ENCODE assay signal across 15 cellular contexts in genomic region chr2:241837197-241837596, GRCh38. TPM values are rescaled to one million over a fixed set of nuclear protein-coding genes. Genes with fewer than 3 reads are reported as not detected.
A peak's percentile ranks its signal among the peaks of the same experiment; 100 is the strongest.
DNase-seq lines count a peak whose midpoint lies in the region; ATAC-seq and TF ChIP-seq lines count a peak whose summit lies in the region.
"Had no signal": no experiment of that assay in that cellular context is flagged by ENCODE, and none has a peak within 500 bp of the region (broad histone marks: within the 10 kb centered on the region; RNA-seq: fewer than 3 reads in every experiment).

No MANE protein-coding gene starts in this region.

- peaks cover 0 to 4% (median 0%) of the 10 kb centered on the region in 12 donors for H3K4me1 ChIP-seq in heart left ventricle
- no peaks in the 10 kb centered on the region for H3K4me1 ChIP-seq in endodermal cell (ENCODE audit: control insufficient read depth, insufficient read depth, low read length)

- intact Hi-C loops in cardiac septum (cut with DNase I) = no loop called here
- intact Hi-C loops in heart left ventricle (cut with DNase I) = no loop called here
- intact Hi-C loops in activated T-helper 1 cell treated with anti-CD3 and anti-CD28 coated beads, Interleukin-12 subunit alpha, Interleukin-12 subunit beta, Interleukin-2, Interleukin-4 antibody, amounts not matched to agents 30 ng/mL and 10 ng/mL and 1 ng/mL, durations not matched to agents 14 hours and 24 hours and 36 hours (cut with micrococcal nuclease) = no loop called here

- peaks cover 0 to 3% (median 0%) of the 10 kb centered on the region in 9 donors for H3K27me3 ChIP-seq in heart left ventricle
- H3K27me3 ChIP-seq in endodermal cell (ENCODE audit: control insufficient read depth, insufficient read depth, low read length, poor library complexity, severe bottlenecking) = no peaks in the 10 kb centered on the region
- H3K27me3 ChIP-seq: BLaER1 treated with 17β-estradiol and CSF1 and Interleukin-3, amounts not matched to agents 10 nM and 100 nM had no signal

- H3K27ac ChIP-seq in heart left ventricle = no peak overlapping the region
- H3K27ac ChIP-seq in endodermal cell (ENCODE audit: low read depth, low read length) = no peak overlapping the region
- H3K27ac ChIP-seq: BLaER1 treated with 17β-estradiol and CSF1 and Interleukin-3, amounts not matched to agents 10 nM and 100 nM; GM23248 had no signal

- peaks cover 12% of the 10 kb centered on the region for H3K4me1 Mint-ChIP-seq in endodermal cell
- peaks cover 21% of the 10 kb centered on the region for H3K4me1 Mint-ChIP-seq in activated T-helper 1 cell treated with anti-CD3 and anti-CD28 coated beads, Interleukin-12 subunit alpha, Interleukin-12 subunit beta, Interleukin-2, Interleukin-4 antibody, amounts not matched to agents 30 ng/mL and 10 ng/mL and 1 ng/mL, durations not matched to agents 14 hours and 24 hours and 36 hours (ENCODE audit: low read depth)

- no peak for TF ChIP-seq CTCF in heart left ventricle (IDR thresholded peaks at IDR 0.05)
- no peak for TF ChIP-seq CTCF in endodermal cell (conservative IDR thresholded peaks at IDR 0.05)

- peaks cover 23% of the 10 kb centered on the region for H3K9me3 Mint-ChIP-seq in endodermal cell
- H3K9me3 Mint-ChIP-seq in activated T-helper 1 cell treated with anti-CD3 and anti-CD28 coated beads, Interleukin-12 subunit alpha, Interleukin-12 subunit beta, Interleukin-2, Interleukin-4 antibody, amounts not matched to agents 30 ng/mL and 10 ng/mL and 1 ng/mL, durations not matched to agents 14 hours and 24 hours and 36 hours = peaks cover 6% of the 10 kb centered on the region
- H3K9me3 Mint-ChIP-seq: CD4-positive, CD25-positive, alpha-beta regulatory T cell had no signal

- DNase-seq in cardiac septum (ENCODE audit: low spot score) (peak; percentile 24), heart left ventricle (no peak), endodermal cell (peak; percentile 57), mesenteric fat pad (ENCODE audit: low spot score) (peak; percentile 33), NCI-H1417 (lab: John Stamatoyannopoulos, UW) (no peak)
- DNase-seq in activated T-helper 1 cell treated with anti-CD3 and anti-CD28 coated beads, Interleukin-12 subunit alpha, Interleukin-12 subunit beta, Interleukin-2, Interleukin-4 antibody, amounts not matched to agents 30 ng/mL and 10 ng/mL and 1 ng/mL, durations not matched to agents 14 hours and 24 hours and 36 hours (ENCODE audit: low spot score) = no peak
- DNase-seq: ACHN; CD4-positive, CD25-positive, alpha-beta regulatory T cell; DMS53; GF-D8; GM23248; H7 had no signal

- H3K27ac Mint-ChIP-seq in endodermal cell = no peak overlapping the region
- no peak overlapping the region for H3K27ac Mint-ChIP-seq in activated T-helper 1 cell treated with anti-CD3 and anti-CD28 coated beads, Interleukin-12 subunit alpha, Interleukin-12 subunit beta, Interleukin-2, Interleukin-4 antibody, amounts not matched to agents 30 ng/mL and 10 ng/mL and 1 ng/mL, durations not matched to agents 14 hours and 24 hours and 36 hours

- H3K36me3 ChIP-seq in heart left ventricle (no peaks in the 10 kb centered on the region), endodermal cell (ENCODE audit: control insufficient read depth, insufficient read depth, low read length) (no peaks in the 10 kb centered on the region)
- H3K36me3 ChIP-seq: BLaER1 treated with 17β-estradiol and CSF1 and Interleukin-3, amounts not matched to agents 10 nM and 100 nM had no signal

- H3K9ac ChIP-seq in endodermal cell (ENCODE audit: extremely low read depth, low read length, poor library complexity, severe bottlenecking) = no peak overlapping the region
- H3K9ac ChIP-seq: BLaER1 treated with 17β-estradiol and CSF1 and Interleukin-3, amounts not matched to agents 10 nM and 100 nM; GM23248 had no signal

- peaks cover 2% of the 10 kb centered on the region for H3K36me3 Mint-ChIP-seq in endodermal cell (ENCODE audit: low read depth)
- H3K36me3 Mint-ChIP-seq in activated T-helper 1 cell treated with anti-CD3 and anti-CD28 coated beads, Interleukin-12 subunit alpha, Interleukin-12 subunit beta, Interleukin-2, Interleukin-4 antibody, amounts not matched to agents 30 ng/mL and 10 ng/mL and 1 ng/mL, durations not matched to agents 14 hours and 24 hours and 36 hours (ENCODE audit: low read depth) = no peaks in the 10 kb centered on the region
- H3K36me3 Mint-ChIP-seq: CD4-positive, CD25-positive, alpha-beta regulatory T cell had no signal

- H3K9me3 ChIP-seq in heart left ventricle (no peaks in the 10 kb centered on the region), endodermal cell (ENCODE audit: control insufficient read depth, low read length) (no peaks in the 10 kb centered on the region)

- H3K27me3 Mint-ChIP-seq in endodermal cell (ENCODE audit: insufficient read depth) = no peaks in the 10 kb centered on the region
- peaks cover 28% of the 10 kb centered on the region for H3K27me3 Mint-ChIP-seq in activated T-helper 1 cell treated with anti-CD3 and anti-CD28 coated beads, Interleukin-12 subunit alpha, Interleukin-12 subunit beta, Interleukin-2, Interleukin-4 antibody, amounts not matched to agents 30 ng/mL and 10 ng/mL and 1 ng/mL, durations not matched to agents 14 hours and 24 hours and 36 hours (ENCODE audit: insufficient read depth)

- H3K4me3 Mint-ChIP-seq in endodermal cell = no peak overlapping the region
- H3K4me3 Mint-ChIP-seq in activated T-helper 1 cell treated with anti-CD3 and anti-CD28 coated beads, Interleukin-12 subunit alpha, Interleukin-12 subunit beta, Interleukin-2, Interleukin-4 antibody, amounts not matched to agents 30 ng/mL and 10 ng/mL and 1 ng/mL, durations not matched to agents 14 hours and 24 hours and 36 hours = no peak overlapping the region
- H3K4me3 Mint-ChIP-seq: CD4-positive, CD25-positive, alpha-beta regulatory T cell had no signal

- H3K4me3 ChIP-seq in heart left ventricle (no peak overlapping the region), endodermal cell (ENCODE audit: low read length) (no peak overlapping the region)
- H3K4me3 ChIP-seq: BLaER1 treated with 17β-estradiol and CSF1 and Interleukin-3, amounts not matched to agents 10 nM and 100 nM; GM23248 had no signal

- ATAC-seq in heart left ventricle (no peak), GM21619 (IDR thresholded peaks at IDR 0.05; ENCODE audit: unreplicated experiment) (no peak)

- no peak for TF ChIP-seq POLR2A in heart left ventricle (IDR thresholded peaks at IDR 0.05)

- 57 to 65% (median 65%) methylated on average over 9 of the region's 9 CpGs for WGBS in heart left ventricle, 4 donors
- WGBS in endodermal cell (ENCODE audit: insufficient coverage in 1 of 2, insufficient read length in 1 of 2), 2 experiments = 83 to 89% methylated on average over 6 to 9 of the region's 9 CpGs

RNA-seq across cellular contexts. Expression of gene PDCD1, which starts 21.5 kb away (rescaled TPM):
- total RNA-seq in cardiac septum (2.0 TPM), heart left ventricle (1 to 10 TPM in 5 of 9 donors, under 1 TPM in 4; 0.27 to 7.6 (median 1.3) TPM), endodermal cell (under 1 TPM in 1 of 2 donors, not detected in 1; 0.20 TPM), mesenteric fat pad (0.42 TPM)
- 1 to 10 TPM; 3.3 to 4.7 TPM for polyA plus RNA-seq in heart left ventricle
- not detected for polyA plus RNA-seq in endodermal cell (2013, experiment 1 of 2)
- not detected for polyA plus RNA-seq in endodermal cell (2013, experiment 2 of 2)
- total RNA-seq in activated T-helper 1 cell treated with anti-CD3 and anti-CD28 coated beads, Interleukin-12 subunit alpha, Interleukin-12 subunit beta, Interleukin-2, Interleukin-4 antibody, amounts not matched to agents 30 ng/mL and 10 ng/mL and 1 ng/mL, durations not matched to agents 14 hours and 24 hours and 36 hours = 67.8 and 69.1 TPM in 2 replicates
- total RNA-seq: A172, GM23248 had no signal
- polyA plus RNA-seq: GM23248 had no signal

RNA-seq across cellular contexts. Expression of gene NEU4, which starts 28.2 kb away (rescaled TPM):
- total RNA-seq in cardiac septum (not detected), heart left ventricle (1 to 10 TPM in 1 of 9 donors, under 1 TPM in 4, not detected in 4; 0.21 to 1.4 (median 0.45) TPM), endodermal cell (1 to 10 TPM; 1.2 TPM), mesenteric fat pad (1.1 TPM)
- under 1 TPM; 0.07 to 0.50 TPM for polyA plus RNA-seq in heart left ventricle
- polyA plus RNA-seq in endodermal cell (2013, experiment 1 of 2) = 0.36 TPM
- 0.70 TPM for polyA plus RNA-seq in endodermal cell (2013, experiment 2 of 2)
- 0.61 and 0.80 TPM in 2 replicates for total RNA-seq in activated T-helper 1 cell treated with anti-CD3 and anti-CD28 coated beads, Interleukin-12 subunit alpha, Interleukin-12 subunit beta, Interleukin-2, Interleukin-4 antibody, amounts not matched to agents 30 ng/mL and 10 ng/mL and 1 ng/mL, durations not matched to agents 14 hours and 24 hours and 36 hours
- total RNA-seq: A172, GM23248, H7 had no signal
- polyA plus RNA-seq: GM23248 had no signal

RNA-seq across cellular contexts. Expression of gene RTP5, which starts 32.3 kb away (rescaled TPM):
- total RNA-seq in cardiac septum (0.08 TPM), heart left ventricle (not detected), endodermal cell (not detected), mesenteric fat pad (not detected)
- polyA plus RNA-seq in heart left ventricle = not detected
- polyA plus RNA-seq in endodermal cell (2013, experiment 1 of 2) = not detected
- polyA plus RNA-seq in endodermal cell (2013, experiment 2 of 2) = not detected
- total RNA-seq in activated T-helper 1 cell treated with anti-CD3 and anti-CD28 coated beads, Interleukin-12 subunit alpha, Interleukin-12 subunit beta, Interleukin-2, Interleukin-4 antibody, amounts not matched to agents 30 ng/mL and 10 ng/mL and 1 ng/mL, durations not matched to agents 14 hours and 24 hours and 36 hours = not detected in 2 replicates
- total RNA-seq: A172, GM23248, H7 had no signal
- polyA plus RNA-seq: CD4-positive, CD25-positive, alpha-beta regulatory T cell; GM23248 had no signal

Comparison
In these comparisons a context has a peak if more than half of its experiments do, and no peak if none do; other contexts are left out.
1. DNase-seq: peak in cardiac septum (single experiment), endodermal cell (single experiment) and mesenteric fat pad (single experiment); none in heart left ventricle (0 of 5), activated T-helper 1 cell treated with anti-CD3 and anti-CD28 coated beads, Interleukin-12 subunit alpha, Interleukin-12 subunit beta, Interleukin-2, Interleukin-4 antibody, amounts not matched to agents 30 ng/mL and 10 ng/mL and 1 ng/mL, durations not matched to agents 14 hours and 24 hours and 36 hours (single experiment) and NCI-H1417 (0 of 3).